ENCODE assay signal across 8 cellular contexts in genomic region chr21:44920694-44921604, GRCh38. TPM values are rescaled to one million over a fixed set of nuclear protein-coding genes. Genes with fewer than 3 reads are reported as not detected.
DNase-seq lines count a peak whose midpoint lies in the region; ATAC-seq and TF ChIP-seq lines count a peak whose summit lies in the region.

ITGB2 (minus strand) TSS chr21:44920899; CDS start chr21:44910782, 10,117 bp downstream.

- intact Hi-C loops in ascending aorta (cut with DNase I) (no loop called here), vagina (cut with DNase I) (no loop called here)

- peaks cover 4 to 23% (median 6%) of the 10 kb centered on the region in 3 donors for H3K36me3 Mint-ChIP-seq in naive thymus-derived CD8-positive, alpha-beta T cell

- H3K36me3 ChIP-seq in Peyer's patch (no peaks in the 10 kb centered on the region), ascending aorta (no peaks in the 10 kb centered on the region), vagina (no peaks in the 10 kb centered on the region)

- DNase-seq in AML-193 (lab: John Stamatoyannopoulos, UW), result peak; percentile 62 to 75
- peak in 2 of 3 donors; percentile 84 to 86 for DNase-seq in Peyer's patch
- peak in 1 of 2 donors; percentile 79 for DNase-seq in ascending aorta (ENCODE audit: low spot score in 2 of 2)
- DNase-seq in naive thymus-derived CD8-positive, alpha-beta T cell, result peak in 8 of 10 donors; percentile 38 to 80 (median 58)
- DNase-seq in vagina (ENCODE audit: extremely low spot score in 2 of 2), result no peak
- no peak for DNase-seq in cerebellum (ENCODE audit: low spot score)

- H3K4me3 ChIP-seq in Peyer's patch (peak within 1 kb of the TSS; percentile 40 to 57 (median 44)), ascending aorta (peak within 1 kb of the TSS; percentile 30 to 55), vagina (peak within 1 kb of the TSS; percentile 10 to 34)

- peaks cover 42 to 88% (median 81%) of the 10 kb centered on the region in 4 donors for H3K4me1 Mint-ChIP-seq in naive thymus-derived CD8-positive, alpha-beta T cell

- peak; percentile 70 for ATAC-seq in GM21447 (IDR thresholded peaks at IDR 0.05; ENCODE audit: unreplicated experiment)
- peak; percentile 63 to 73 for ATAC-seq in naive thymus-derived CD8-positive, alpha-beta T cell
- no peak for ATAC-seq in HG02884 (IDR thresholded peaks at IDR 0.05; ENCODE audit: unreplicated experiment)

- peaks cover 0 to 15% (median 0%) of the 10 kb centered on the region in 4 donors for H3K4me1 ChIP-seq in Peyer's patch
- peaks cover 0 to 12% of the 10 kb centered on the region in 2 donors for H3K4me1 ChIP-seq in ascending aorta
- H3K4me1 ChIP-seq in vagina, result no peaks in the 10 kb centered on the region

- POLR2A ChIA-PET in naive thymus-derived CD8-positive, alpha-beta T cell (lab: Charles Lee), result interaction anchor here (0.9 to 16.7 kb wide), 6 partner anchors 9 to 47 kb away, joined by 4 to 703 read pairs (median 6); partner anchors contain the start of gene PTTG1IP

- TF ChIP-seq CTCF in Peyer's patch (IDR thresholded peaks at IDR 0.05), result no peak
- no peak for TF ChIP-seq CTCF in ascending aorta (IDR thresholded peaks at IDR 0.05)
- no peak for TF ChIP-seq CTCF in vagina (IDR thresholded peaks at IDR 0.05)

- TF ChIP-seq POLR2A in Peyer's patch (IDR thresholded peaks at IDR 0.05) (no peak), vagina (IDR thresholded peaks at IDR 0.05) (no peak)

- peak within 1 kb of the TSS; percentile 92 to 99 (median 96) for H3K27ac Mint-ChIP-seq in naive thymus-derived CD8-positive, alpha-beta T cell

- no peaks in the 10 kb centered on the region for H3K27me3 Mint-ChIP-seq in naive thymus-derived CD8-positive, alpha-beta T cell

- H3K27me3 ChIP-seq in Peyer's patch, result no peaks in the 10 kb centered on the region
- H3K27me3 ChIP-seq in ascending aorta, result no peaks in the 10 kb centered on the region
- H3K27me3 ChIP-seq in vagina, result no peaks in the 10 kb centered on the region

- peaks cover 0 to 4% (median 0%) of the 10 kb centered on the region in 9 donors for H3K9me3 Mint-ChIP-seq in naive thymus-derived CD8-positive, alpha-beta T cell

- H3K9me3 ChIP-seq in Peyer's patch, result no peaks in the 10 kb centered on the region
- no peaks in the 10 kb centered on the region for H3K9me3 ChIP-seq in ascending aorta
- H3K9me3 ChIP-seq in vagina, result no peaks in the 10 kb centered on the region

- peak within 1 kb of the TSS; percentile 15 to 82 (median 54) for H3K27ac ChIP-seq in Peyer's patch
- H3K27ac ChIP-seq in ascending aorta, result no peak within 1 kb of the TSS
- H3K27ac ChIP-seq in vagina, result no peak within 1 kb of the TSS

- peak within 1 kb of the TSS; percentile 93 to 100 (median 98) for H3K4me3 Mint-ChIP-seq in naive thymus-derived CD8-positive, alpha-beta T cell

RNA-seq across cellular contexts. Expression of gene ITGB2, which starts in this region (rescaled TPM):
- total RNA-seq in Peyer's patch (10 to 100 TPM in 3 of 4 donors, 1 to 10 TPM in 1; 9.3 to 58.6 (median 16.4) TPM), ascending aorta (65.5 TPM), vagina (35.1 TPM), cerebellum (6.8 TPM)
- total RNA-seq in naive thymus-derived CD8-positive, alpha-beta T cell, result 100 to 1,000 TPM; 177 to 180 TPM
- 100 to 1,000 TPM; 423 to 549 (median 524) TPM for polyA plus RNA-seq in naive thymus-derived CD8-positive, alpha-beta T cell

Comparison
In these comparisons a context has a peak if more than half of its experiments do, and no peak if none do; other contexts are left out.
1. DNase-seq: peak in AML-193 (2 of 2), Peyer's patch (2 of 3) and naive thymus-derived CD8-positive, alpha-beta T cell (8 of 10); none in vagina (0 of 2) and cerebellum (single experiment).
2. H3K27ac ChIP-seq: peak in Peyer's patch (4 of 4); none in ascending aorta (0 of 2) and vagina (single experiment).
3. Peak in every context shown above with its lines, with median percentiles within 50 percentile points of each other: H3K4me3 ChIP-seq.